1 cellular context compared by ENCODE assay signal in genomic region chr19:53885036-53885435, GRCh38.
TF ChIP-seq lines count a peak whose summit lies in the region.

No MANE protein-coding gene starts in this region.

TF ChIP-seq in H1, 55 proteins besides CTCF, POLR2A, EP300 and RAD21:
- TF ChIP-seq CHD1 (IDR thresholded peaks at IDR 0.05; ENCODE audit: low read depth, low read length), result no peak
- TF ChIP-seq MAX (IDR thresholded peaks at IDR 0.05), result no peak
- TF ChIP-seq SIRT6 (IDR thresholded peaks at IDR 0.05; ENCODE audit: low read length), result no peak
- TF ChIP-seq TAF1 (IDR thresholded peaks at IDR 0.05; ENCODE audit: low read depth, low read length), result no peak
- TF ChIP-seq HDAC6 (IDR thresholded peaks at IDR 0.05; ENCODE audit: low read depth, low read length), result no peak
- TF ChIP-seq RXRA (IDR thresholded peaks at IDR 0.05; ENCODE audit: insufficient read depth, low read depth, low read length), result no peak
- no peak for TF ChIP-seq PHF8 (conservative IDR thresholded peaks at IDR 0.05; ENCODE audit: low read depth, low read length)
- TF ChIP-seq KDM5A (IDR thresholded peaks at IDR 0.05; ENCODE audit: low read length), result no peak
- no peak for TF ChIP-seq EGR1 (IDR thresholded peaks at IDR 0.05; ENCODE audit: borderline replicate concordance, low read depth, low read length)
- TF ChIP-seq CBX8 (IDR thresholded peaks at IDR 0.05; ENCODE audit: borderline replicate concordance, low read depth, low read length), result no peak
- no peak for TF ChIP-seq TBP (IDR thresholded peaks at IDR 0.05; ENCODE audit: low read depth, low read length)
- no peak for TF ChIP-seq JUND (IDR thresholded peaks at IDR 0.05; ENCODE audit: low read length)
- TF ChIP-seq SAP30 (IDR thresholded peaks at IDR 0.05; ENCODE audit: insufficient read depth, insufficient replicate concordance, low read length), result no peak
- no peak for TF ChIP-seq POU5F1 (IDR thresholded peaks at IDR 0.05; ENCODE audit: low read depth, low read length)
- no peak for TF ChIP-seq CHD7 (IDR thresholded peaks at IDR 0.05; ENCODE audit: insufficient replicate concordance, low read length)
